In genomic region chr6:29016559-29017427, GRCh38 we compare ENCODE assay signal across 8 cellular contexts. TPM values are rescaled to one million over a fixed set of nuclear protein-coding genes. Genes with fewer than 3 reads are reported as not detected.
DNase-seq lines count a peak whose midpoint lies in the region; ATAC-seq and TF ChIP-seq lines count a peak whose summit lies in the region.

No MANE protein-coding gene starts in this region.

- peak overlapping the region; percentile 93 for H3K4me3 Mint-ChIP-seq in activated T-helper 17 cell treated with anti-CD3 and anti-CD28 coated beads, Interleukin-2, amount 50 U/mL, for 72 hours
- H3K4me3 Mint-ChIP-seq in nephron progenitor cell: peak overlapping the region; percentile 91
- H3K4me3 Mint-ChIP-seq in stimulated activated naive CD8-positive, alpha-beta T cell treated with anti-CD3 and anti-CD28 coated beads, Interleukin-15, Interleukin-2, amounts not matched to agents 100 ng/mL and 50 ng/mL, for 24 hours: peak overlapping the region; percentile 86

- H3K4me3 ChIP-seq in fibroblast of villous mesenchyme (ENCODE audit: low read depth, low read length): peak overlapping the region; percentile 66

- peaks cover 16% of the 10 kb centered on the region for H3K4me1 Mint-ChIP-seq in activated T-helper 17 cell treated with anti-CD3 and anti-CD28 coated beads, Interleukin-2, amount 50 U/mL, for 72 hours
- peaks cover 20% of the 10 kb centered on the region for H3K4me1 Mint-ChIP-seq in nephron progenitor cell
- H3K4me1 Mint-ChIP-seq in stimulated activated naive CD8-positive, alpha-beta T cell treated with anti-CD3 and anti-CD28 coated beads, Interleukin-15, Interleukin-2, amounts not matched to agents 100 ng/mL and 50 ng/mL, for 24 hours (ENCODE audit: low read depth): peaks cover 19% of the 10 kb centered on the region

- ATAC-seq in GM21723 (IDR thresholded peaks at IDR 0.05; ENCODE audit: unreplicated experiment): peak; percentile 88
- ATAC-seq in activated T-helper 17 cell treated with anti-CD3 and anti-CD28 coated beads, Interleukin-2, amount 50 U/mL, for 72 hours (replicated peaks): peak; percentile 92

- H3K36me3 Mint-ChIP-seq in activated T-helper 17 cell treated with anti-CD3 and anti-CD28 coated beads, Interleukin-2, amount 50 U/mL, for 72 hours (ENCODE audit: low read depth): no peaks in the 10 kb centered on the region
- no peaks in the 10 kb centered on the region for H3K36me3 Mint-ChIP-seq in nephron progenitor cell (ENCODE audit: low read depth)
- H3K36me3 Mint-ChIP-seq in stimulated activated naive CD8-positive, alpha-beta T cell treated with anti-CD3 and anti-CD28 coated beads, Interleukin-15, Interleukin-2, amounts not matched to agents 100 ng/mL and 50 ng/mL, for 24 hours (ENCODE audit: low read depth): no peaks in the 10 kb centered on the region

- peak; percentile 73 for DNase-seq in DMS79 treated with DMSO at 0.1 percent for 48 hours (lab: John Stamatoyannopoulos, UW)
- peak; percentile 70 for DNase-seq in KG1 (lab: John Stamatoyannopoulos, UW)
- peak; percentile 88 for DNase-seq in RKO (ENCODE audit: low spot score)
- peak; percentile 77 for DNase-seq in fibroblast of villous mesenchyme (ENCODE audit: low read depth)
- DNase-seq in nephron progenitor cell: peak; percentile 85

- peak overlapping the region; percentile 85 for H3K27ac Mint-ChIP-seq in activated T-helper 17 cell treated with anti-CD3 and anti-CD28 coated beads, Interleukin-2, amount 50 U/mL, for 72 hours
- peak overlapping the region; percentile 52 for H3K27ac Mint-ChIP-seq in nephron progenitor cell
- H3K27ac Mint-ChIP-seq in stimulated activated naive CD8-positive, alpha-beta T cell treated with anti-CD3 and anti-CD28 coated beads, Interleukin-15, Interleukin-2, amounts not matched to agents 100 ng/mL and 50 ng/mL, for 24 hours: peak overlapping the region; percentile 53

- H3K9me3 Mint-ChIP-seq in activated T-helper 17 cell treated with anti-CD3 and anti-CD28 coated beads, Interleukin-2, amount 50 U/mL, for 72 hours: no peaks in the 10 kb centered on the region
- peaks cover 12% of the 10 kb centered on the region for H3K9me3 Mint-ChIP-seq in nephron progenitor cell
- no peaks in the 10 kb centered on the region for H3K9me3 Mint-ChIP-seq in stimulated activated naive CD8-positive, alpha-beta T cell treated with anti-CD3 and anti-CD28 coated beads, Interleukin-15, Interleukin-2, amounts not matched to agents 100 ng/mL and 50 ng/mL, for 24 hours

- no peaks in the 10 kb centered on the region for H3K27me3 Mint-ChIP-seq in activated T-helper 17 cell treated with anti-CD3 and anti-CD28 coated beads, Interleukin-2, amount 50 U/mL, for 72 hours
- peaks cover 33% of the 10 kb centered on the region for H3K27me3 Mint-ChIP-seq in nephron progenitor cell (ENCODE audit: low read depth, poor library complexity)
- peaks cover 48% of the 10 kb centered on the region for H3K27me3 Mint-ChIP-seq in stimulated activated naive CD8-positive, alpha-beta T cell treated with anti-CD3 and anti-CD28 coated beads, Interleukin-15, Interleukin-2, amounts not matched to agents 100 ng/mL and 50 ng/mL, for 24 hours

- TF ChIP-seq CTCF in fibroblast of villous mesenchyme (IDR thresholded peaks at IDR 0.05; ENCODE audit: insufficient read depth, low read depth, low read length): peak; percentile 90
- TF ChIP-seq CTCF in nephron progenitor cell (IDR thresholded peaks at IDR 0.05): peak; percentile 75

RNA-seq across cellular contexts. Expression of gene ZNF311, which starts 11.7 kb away (rescaled TPM):
- total RNA-seq in activated T-helper 17 cell treated with anti-CD3 and anti-CD28 coated beads, Interleukin-2, amount 50 U/mL, for 72 hours: under 1 TPM; 0.35 to 0.71 TPM
- total RNA-seq in fibroblast of villous mesenchyme: 0.43 and 0.97 TPM in 2 replicates

RNA-seq across cellular contexts. Expression of gene OR2W1, which starts 28.2 kb away (rescaled TPM):
- total RNA-seq in activated T-helper 17 cell treated with anti-CD3 and anti-CD28 coated beads, Interleukin-2, amount 50 U/mL, for 72 hours: not detected
- total RNA-seq in fibroblast of villous mesenchyme: not detected in 2 replicates

Comparison
In these comparisons a context has a peak if more than half of its experiments do, and no peak if none do; other contexts are left out.
1. Peak in every context shown above with its lines: DNase-seq, ATAC-seq and H3K4me3 ChIP-seq.